Comparison of ENCODE assay signal across 12 cellular contexts in the genomic region with DNA sequence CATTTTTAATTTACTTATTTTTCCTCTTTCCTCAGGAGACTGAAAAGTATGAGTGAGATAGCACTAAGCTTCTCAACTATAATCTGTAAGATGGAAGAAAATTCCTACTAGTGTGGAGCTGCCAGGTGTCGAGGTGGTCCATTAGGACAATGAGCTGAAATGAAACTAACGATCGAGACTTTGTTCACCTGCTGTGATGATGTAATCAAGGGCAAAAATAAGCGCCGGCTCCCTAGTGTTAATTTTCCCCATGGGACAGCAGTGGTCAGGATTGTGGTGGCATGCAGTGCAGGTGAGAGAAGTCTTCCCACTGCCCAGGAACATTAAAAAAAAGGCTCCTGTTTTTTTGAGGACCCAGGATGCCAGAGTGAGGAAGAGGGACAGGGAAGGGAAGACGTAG.
"Had no signal": no experiment of that assay in that cellular context is flagged by ENCODE, and none has a peak within 500 bp of the region (broad histone marks: within the 10 kb centered on the region; RNA-seq: fewer than 3 reads in every experiment).

No MANE protein-coding gene starts in this region.

- H3K9me3 ChIP-seq: left ventricle myocardium inferior had no signal

- H3K4me3 Mint-ChIP-seq: activated CD4-positive, alpha-beta memory T cell treated with anti-CD3 and anti-CD28 coated beads, Interleukin-2, amount 10 ng/mL, durations not matched to agents 7 days and 5 days; activated T-cell treated with anti-CD3 and anti-CD28 coated beads, Interleukin-2, amount 50 U/mL, for 4 hours; natural killer cell treated with Interleukin-12 subunit alpha and Interleukin-12 subunit beta and Interleukin-15 and Interleukin-18, amount 100 ng/mL, for 72 hours; stimulated activated effector memory CD8-positive, alpha-beta T cell treated with anti-CD3 and anti-CD28 coated beads, Interleukin-12 subunit alpha, Interleukin-12 subunit beta, amount 100 ng/mL, for 72 hours had no signal

- FAIRE-seq: endometrium, keratinocyte, urothelium cell line had no signal

- H3K4me1 Mint-ChIP-seq: activated CD4-positive, alpha-beta memory T cell treated with anti-CD3 and anti-CD28 coated beads, Interleukin-2, amount 10 ng/mL, durations not matched to agents 7 days and 5 days; stimulated activated effector memory CD8-positive, alpha-beta T cell treated with anti-CD3 and anti-CD28 coated beads, Interleukin-12 subunit alpha, Interleukin-12 subunit beta, amount 100 ng/mL, for 72 hours had no signal

- H3K4me1 ChIP-seq: left ventricle myocardium inferior had no signal

- H3K36me3 ChIP-seq: left ventricle myocardium inferior had no signal

- H3K27me3 Mint-ChIP-seq: activated CD4-positive, alpha-beta memory T cell treated with anti-CD3 and anti-CD28 coated beads, Interleukin-2, amount 10 ng/mL, durations not matched to agents 7 days and 5 days; natural killer cell treated with Interleukin-12 subunit alpha and Interleukin-12 subunit beta and Interleukin-15 and Interleukin-18, amount 100 ng/mL, for 72 hours had no signal

- H3K9me3 Mint-ChIP-seq: activated CD4-positive, alpha-beta memory T cell treated with anti-CD3 and anti-CD28 coated beads, Interleukin-2, amount 10 ng/mL, durations not matched to agents 7 days and 5 days had no signal

- H3K4me3 ChIP-seq: dorsolateral prefrontal cortex, left ventricle myocardium inferior had no signal

- H3K27ac ChIP-seq: dorsolateral prefrontal cortex, left ventricle myocardium inferior had no signal

- DNase-seq: activated CD4-positive, alpha-beta memory T cell treated with anti-CD3 and anti-CD28 coated beads, Interleukin-2, amount 10 ng/mL, durations not matched to agents 7 days and 5 days; activated CD4-positive, alpha-beta T cell treated with anti-CD3 and anti-CD28 coated beads for 4 hours; activated gamma-delta T cell; activated T-cell treated with anti-CD3 and anti-CD28 coated beads, Interleukin-2, amount 50 U/mL, for 4 hours; dorsolateral prefrontal cortex; left ventricle myocardium inferior had no signal

- H3K36me3 Mint-ChIP-seq: activated naive CD4-positive, alpha-beta T cell treated with anti-CD3 and anti-CD28 coated beads, Interleukin-2, amount 50 U/mL, for 72 hours; natural killer cell treated with Interleukin-12 subunit alpha and Interleukin-12 subunit beta and Interleukin-15 and Interleukin-18, amount 100 ng/mL, for 72 hours; stimulated activated effector memory CD8-positive, alpha-beta T cell treated with anti-CD3 and anti-CD28 coated beads, Interleukin-12 subunit alpha, Interleukin-12 subunit beta, amount 100 ng/mL, for 72 hours had no signal

- H3K27ac Mint-ChIP-seq: activated CD4-positive, alpha-beta memory T cell treated with anti-CD3 and anti-CD28 coated beads, Interleukin-2, amount 10 ng/mL, durations not matched to agents 7 days and 5 days; activated naive CD4-positive, alpha-beta T cell treated with anti-CD3 and anti-CD28 coated beads, Interleukin-2, amount 50 U/mL, for 72 hours; natural killer cell treated with Interleukin-12 subunit alpha and Interleukin-12 subunit beta and Interleukin-15 and Interleukin-18, amount 100 ng/mL, for 72 hours; stimulated activated effector memory CD8-positive, alpha-beta T cell treated with anti-CD3 and anti-CD28 coated beads, Interleukin-12 subunit alpha, Interleukin-12 subunit beta, amount 100 ng/mL, for 72 hours had no signal
